8 cellular contexts compared by ENCODE assay signal in the genomic region with DNA sequence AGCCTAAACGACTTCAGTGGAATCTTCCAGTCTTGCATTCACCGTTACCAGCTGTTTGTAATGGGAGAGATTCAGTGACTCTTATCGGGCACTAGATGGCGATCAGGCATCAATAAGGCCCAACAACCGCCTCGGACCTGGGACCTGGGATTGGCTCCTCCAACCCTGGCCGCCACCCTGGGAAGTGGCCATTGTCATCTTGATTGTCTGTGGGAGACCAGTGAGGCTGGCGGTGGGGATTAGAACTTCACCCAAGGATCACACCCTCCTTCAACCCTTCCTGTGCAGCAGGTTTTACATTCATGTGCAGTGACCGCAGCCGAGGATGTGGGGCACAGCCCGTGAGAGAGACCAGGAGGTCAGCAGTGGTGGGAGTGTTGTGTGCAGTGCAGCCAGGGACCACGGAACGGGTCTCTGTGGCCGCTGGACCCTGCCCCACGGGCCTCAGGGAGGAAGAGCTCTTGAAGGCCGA.
DNase-seq lines count a peak whose midpoint lies in the region; ATAC-seq and TF ChIP-seq lines count a peak whose summit lies in the region.

No MANE protein-coding gene starts in this region.

- ATAC-seq in GM19328 (IDR thresholded peaks at IDR 0.05; ENCODE audit: unreplicated experiment): no peak
- no peak for ATAC-seq in HG03520 (IDR thresholded peaks at IDR 0.05; ENCODE audit: unreplicated experiment)

- CTCF ChIA-PET in RWPE1 (lab: Yijun Ruan, JAX): interaction anchor here (0.6 to 2.0 kb wide), 13 partner anchors 89 to 794 kb away, joined by 3 to 17 read pairs (median 4); no protein-coding TSS in a partner anchor

- DNase-seq in LHCN-M2 (ENCODE audit: low read depth) (peak; percentile 88), RWPE1 (ENCODE audit: low spot score) (peak; percentile 73), germinal center (ENCODE audit: low spot score) (peak; percentile 61), pons (ENCODE audit: low spot score) (peak; percentile 64)
- DNase-seq in activated naive CD4-positive, alpha-beta T cell (lab: John Stamatoyannopoulos, UW): peak in 3 of 4 experiments; percentile 5 to 21 (median 14)

- peak overlapping the region; percentile 65 for H3K27ac ChIP-seq in RWPE1

- POLR2A ChIA-PET in RWPE1 (lab: Yijun Ruan, JAX; ENCODE audit: low non-redundant PET): no interaction called here

- TF ChIP-seq CTCF in GM12874 (IDR thresholded peaks at IDR 0.05; ENCODE audit: insufficient read depth, low read depth, low read length) (peak; percentile 63), RWPE1 (conservative IDR thresholded peaks at IDR 0.05; ENCODE audit: low read depth) (peak; percentile 80)

Comparison
In these comparisons a context has a peak if more than half of its experiments do, and no peak if none do; other contexts are left out.
1. DNase-seq: peak in every context shown above with its lines; median percentile 88 in LHCN-M2; 73 in RWPE1; 64 in pons; 61 in germinal center; 14 in activated naive CD4-positive, alpha-beta T cell.